Comparison of ENCODE assay signal across 17 cellular contexts in the genomic region with DNA sequence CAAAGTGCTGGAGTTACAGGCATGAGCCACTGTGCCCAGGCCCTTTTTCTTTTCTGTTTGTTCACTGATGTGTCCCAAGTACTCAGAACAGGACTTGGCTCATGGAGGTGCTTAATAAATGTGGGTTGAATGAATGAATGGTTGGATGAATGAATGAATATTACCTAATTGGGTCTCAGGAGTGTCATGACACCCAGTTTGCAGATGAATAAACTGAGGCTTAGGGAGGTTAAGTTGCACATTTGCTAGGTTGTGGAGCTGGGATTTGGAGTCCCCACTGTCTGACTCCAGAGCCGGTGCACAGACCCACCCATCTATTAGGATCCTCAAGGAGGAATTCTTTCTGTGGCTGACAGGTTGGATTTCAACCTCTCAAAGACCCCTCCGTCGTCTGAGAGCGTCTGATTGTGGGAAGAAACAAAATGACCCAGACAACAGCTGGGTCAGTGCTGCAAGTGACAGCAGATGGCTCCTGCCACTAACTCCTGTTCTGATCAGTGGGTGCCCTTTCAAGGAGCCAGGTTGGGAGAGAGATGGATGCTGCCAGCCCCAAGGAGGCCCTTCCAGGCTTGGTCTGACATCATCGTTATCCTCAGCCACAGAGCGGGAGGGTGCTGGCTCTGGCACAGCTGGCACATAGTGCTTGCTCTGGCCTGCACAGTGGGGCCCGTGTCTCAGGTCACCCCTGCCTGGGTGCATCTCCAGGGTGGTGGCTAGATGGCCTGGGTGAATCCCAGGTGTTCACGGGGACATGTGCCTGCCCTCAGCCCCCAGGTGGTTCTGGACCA. TPM values are rescaled to one million over a fixed set of nuclear protein-coding genes. Genes with fewer than 3 reads are reported as not detected.
DNase-seq lines count a peak whose midpoint lies in the region; ATAC-seq and TF ChIP-seq lines count a peak whose summit lies in the region.
"Had no signal": no experiment of that assay in that cellular context is flagged by ENCODE, and none has a peak within 500 bp of the region (broad histone marks: within the 10 kb centered on the region; RNA-seq: fewer than 3 reads in every experiment).

No MANE protein-coding gene starts in this region.

- H3K4me1 Mint-ChIP-seq in osteocyte (ENCODE audit: unreplicated experiment) = peaks cover 77% of the 10 kb centered on the region

- no peaks in the 10 kb centered on the region for H3K27me3 Mint-ChIP-seq in osteocyte (ENCODE audit: unreplicated experiment)
- H3K27me3 Mint-ChIP-seq: natural killer cell treated with Interleukin-12 subunit alpha and Interleukin-12 subunit beta and Interleukin-15 and Interleukin-18, amount 100 ng/mL, for 72 hours had no signal

- H3K9me3 Mint-ChIP-seq in osteocyte (ENCODE audit: unreplicated experiment) = no peaks in the 10 kb centered on the region
- H3K9me3 Mint-ChIP-seq: natural killer cell treated with Interleukin-12 subunit alpha and Interleukin-12 subunit beta and Interleukin-15 and Interleukin-18, amount 100 ng/mL, for 72 hours had no signal

- no peaks in the 10 kb centered on the region for H3K36me3 ChIP-seq in heart left ventricle
- no peaks in the 10 kb centered on the region for H3K36me3 ChIP-seq in aorta (ENCODE audit: control insufficient read depth in 1 of 2, insufficient read depth in 2 of 2, low read length in 1 of 2)
- H3K36me3 ChIP-seq: adrenal gland had no signal

- H3K9me3 ChIP-seq in heart left ventricle = no peaks in the 10 kb centered on the region
- no peaks in the 10 kb centered on the region for H3K9me3 ChIP-seq in aorta (ENCODE audit: control insufficient read depth, low read length)
- H3K9me3 ChIP-seq: adrenal gland, Caco-2 had no signal

- H3K4me3 ChIP-seq in heart left ventricle (no peak overlapping the region), aorta (ENCODE audit: low read length in 2 of 2) (no peak overlapping the region)
- H3K4me3 ChIP-seq: adrenal gland had no signal

- intact Hi-C loops in Right ventricle myocardium inferior (cut with DNase I) (no loop called here), cardiac septum (cut with DNase I) (no loop called here), heart left ventricle (cut with DNase I) (no loop called here), aorta (cut with DNase I) (no loop called here)

- 56 to 72% (median 66%) methylated on average over 8 of the region's 8 CpGs for WGBS in heart left ventricle, 4 donors
- 11 to 21% methylated on average over 8 of the region's 8 CpGs for WGBS in aorta, 2 donors

- no peak for TF ChIP-seq CTCF in heart left ventricle (IDR thresholded peaks at IDR 0.05)
- no peak for TF ChIP-seq CTCF in osteocyte (IDR thresholded peaks at IDR 0.05)

- DNase-seq in Right ventricle myocardium inferior (ENCODE audit: missing footprints) (peak; percentile 69), cardiac septum (ENCODE audit: low spot score) (no peak), heart left ventricle (peak in 4 of 5 donors; percentile 53 to 85 (median 71)), osteocyte (ENCODE audit: extremely low spot score, unreplicated experiment) (no peak), aorta (peak; percentile 78 to 90), NCI-H774 (lab: John Stamatoyannopoulos, UW) (no peak)
- no peak for DNase-seq in activated T-cell treated with anti-CD3 and anti-CD28 coated beads, Interleukin-2, amount 50 U/mL, for 1 hour
- DNase-seq: activated CD4-positive, CD25-positive, alpha-beta regulatory T cell; activated T-cell treated with anti-CD3 and anti-CD28 coated beads for 4 hours; adrenal gland; Caco-2; effector CD8-positive, alpha-beta T cell; H7; OCI-M1; small intestine had no signal

- H3K4me1 ChIP-seq in heart left ventricle = peaks cover 5 to 88% (median 64%) of the 10 kb centered on the region in 12 donors
- H3K4me1 ChIP-seq in aorta (ENCODE audit: control insufficient read depth in 1 of 2, insufficient read depth in 2 of 2, low read length in 2 of 2) = peaks cover 3% of the 10 kb centered on the region in 2 donors

- no peaks in the 10 kb centered on the region for H3K36me3 Mint-ChIP-seq in osteocyte (ENCODE audit: unreplicated experiment)
- H3K36me3 Mint-ChIP-seq: natural killer cell treated with Interleukin-12 subunit alpha and Interleukin-12 subunit beta and Interleukin-15 and Interleukin-18, amount 100 ng/mL, for 72 hours had no signal

- H3K27ac ChIP-seq in heart left ventricle (peak overlapping the region in 11 of 12 donors; percentile 0 to 97 (median 79)), aorta (ENCODE audit: low read depth in 1 of 2, low read length in 2 of 2) (peak overlapping the region; percentile 85 to 99)

- H3K27ac Mint-ChIP-seq in osteocyte (ENCODE audit: unreplicated experiment) = peak overlapping the region; percentile 47
- H3K27ac Mint-ChIP-seq: natural killer cell treated with Interleukin-12 subunit alpha and Interleukin-12 subunit beta and Interleukin-15 and Interleukin-18, amount 100 ng/mL, for 72 hours had no signal

- H3K27me3 ChIP-seq in heart left ventricle (no peaks in the 10 kb centered on the region), aorta (ENCODE audit: control insufficient read depth in 1 of 2, insufficient read depth in 2 of 2, low read length in 1 of 2) (no peaks in the 10 kb centered on the region)
- H3K27me3 ChIP-seq: adrenal gland had no signal

- TF ChIP-seq POLR2A in heart left ventricle (IDR thresholded peaks at IDR 0.05) = no peak

- no peak overlapping the region for H3K4me3 Mint-ChIP-seq in osteocyte (ENCODE audit: unreplicated experiment)
- H3K4me3 Mint-ChIP-seq: natural killer cell treated with Interleukin-12 subunit alpha and Interleukin-12 subunit beta and Interleukin-15 and Interleukin-18, amount 100 ng/mL, for 72 hours had no signal

- ATAC-seq in Right ventricle myocardium inferior (peak; percentile 51), heart left ventricle (peak; percentile 63 to 78 (median 74)), aorta (ENCODE audit: low FRiP score) (peak; percentile 31), HG03139 (IDR thresholded peaks at IDR 0.05; ENCODE audit: unreplicated experiment) (no peak)

RNA-seq across cellular contexts. Expression of gene ARHGEF10L, which starts 24.2 kb away (rescaled TPM):
- total RNA-seq in Right ventricle myocardium inferior (59.9 TPM), cardiac septum (59.8 TPM), heart left ventricle (10 to 100 TPM; 44.6 to 72.8 (median 57.5) TPM), osteocyte (24.0 and 26.0 TPM in 2 replicates), aorta (100 to 1,000 TPM; 143 to 190 TPM)
- polyA plus RNA-seq in heart left ventricle (10 to 100 TPM; 57.9 to 65.8 TPM), aorta (100 to 1,000 TPM in 1 of 2 donors, 10 to 100 TPM in 1; 24.0 to 122 TPM)
- total RNA-seq: natural killer cell treated with Interleukin-12 subunit alpha and Interleukin-12 subunit beta and Interleukin-15 and Interleukin-18, amount 100 ng/mL, for 72 hours had no signal

Comparison
In these comparisons a context has a peak if more than half of its experiments do, and no peak if none do; other contexts are left out.
1. DNase-seq: peak in Right ventricle myocardium inferior (single experiment), heart left ventricle (4 of 5) and aorta (2 of 2); none in cardiac septum (single experiment), osteocyte (single experiment), activated T-cell treated with anti-CD3 and anti-CD28 coated beads, Interleukin-2, amount 50 U/mL, for 1 hour (single experiment) and NCI-H774 (single experiment).